1 cellular context compared by ENCODE assay signal in the genomic region with DNA sequence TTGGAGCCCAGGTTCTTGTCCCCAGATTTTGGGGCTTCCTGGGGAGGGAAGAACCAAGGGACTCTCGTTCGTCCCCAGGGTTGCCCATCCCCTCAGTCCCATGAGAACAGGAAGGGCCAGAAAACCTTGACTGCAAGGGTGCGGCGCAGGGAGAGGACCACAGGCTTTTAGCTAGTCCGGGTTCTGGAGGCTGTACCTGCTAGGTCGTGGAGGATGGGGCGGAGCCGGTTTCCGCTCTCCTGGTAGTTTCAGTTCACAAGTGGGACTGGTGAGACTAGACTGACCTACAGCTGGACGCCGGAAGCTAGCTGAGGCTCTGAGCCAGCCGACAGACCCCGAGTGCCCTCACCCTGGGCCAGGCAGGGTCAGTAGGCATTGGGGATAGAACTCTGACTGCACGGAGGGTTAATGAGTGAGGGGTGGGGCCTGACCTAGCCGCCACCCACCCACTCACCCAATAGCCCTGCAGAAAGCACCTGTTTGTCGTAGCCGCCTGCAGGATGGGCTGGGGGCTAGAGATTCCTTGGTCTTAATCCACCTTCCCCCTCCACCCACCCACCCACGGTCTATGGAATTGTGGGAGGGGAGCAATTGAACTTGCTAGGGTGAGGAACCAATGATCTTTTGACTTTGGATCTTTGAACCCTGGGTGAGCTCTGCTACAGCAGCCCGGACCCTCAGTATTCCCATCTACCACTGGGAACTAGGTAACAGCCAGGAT.
TF ChIP-seq lines count a peak whose summit lies in the region.

No MANE protein-coding gene starts in this region.

TF ChIP-seq in H1, 55 proteins besides CTCF, POLR2A, EP300 and RAD21:
- TF ChIP-seq RNF2 (IDR thresholded peaks at IDR 0.05; ENCODE audit: borderline replicate concordance, low read depth, low read length, missing control alignments, poor library complexity, severe bottlenecking) (no peak), CBX8 (IDR thresholded peaks at IDR 0.05; ENCODE audit: borderline replicate concordance, low read depth, low read length) (no peak), ZNF274 (IDR thresholded peaks at IDR 0.05; ENCODE audit: borderline replicate concordance, extremely low read depth, low read length) (no peak), KDM4A (IDR thresholded peaks at IDR 0.05; ENCODE audit: low read depth, low read length, severe bottlenecking) (peak; percentile 29), BACH1 (IDR thresholded peaks at IDR 0.05; ENCODE audit: low read length) (no peak), HDAC2 (IDR thresholded peaks at IDR 0.05; ENCODE audit: borderline replicate concordance in 1 of 2, low read depth in 2 of 2, low read length in 2 of 2) (0 out of 4 replicates have a peak, but pooled peaks of 1 of the 2 experiments have one; percentile 21), SRF (IDR thresholded peaks at IDR 0.05; ENCODE audit: low read depth, low read length) (no peak), CBX5 (IDR thresholded peaks at IDR 0.05; ENCODE audit: low read depth, low read length) (no peak), SP2 (IDR thresholded peaks at IDR 0.05; ENCODE audit: low read length) (no peak), EGR1 (IDR thresholded peaks at IDR 0.05; ENCODE audit: borderline replicate concordance, low read depth, low read length) (no peak), KDM1A (IDR thresholded peaks at IDR 0.05; ENCODE audit: borderline replicate concordance, low read length) (no peak), SP1 (IDR thresholded peaks at IDR 0.05; ENCODE audit: low read depth, low read length) (no peak), NRF1 (IDR thresholded peaks at IDR 0.05; ENCODE audit: low read depth, low read length) (no peak), TCF12 (IDR thresholded peaks at IDR 0.05; ENCODE audit: low read depth, low read length) (no peak), ASH2L (IDR thresholded peaks at IDR 0.05; ENCODE audit: low read length) (no peak), NANOG (IDR thresholded peaks at IDR 0.05; ENCODE audit: insufficient read depth, low read depth, low read length, poor library complexity, severe bottlenecking) (no peak), POLR2AphosphoS5 (IDR thresholded peaks at IDR 0.05; ENCODE audit: low read depth, low read length) (peak; percentile 78), TBP (IDR thresholded peaks at IDR 0.05; ENCODE audit: low read depth, low read length) (peak; percentile 78), POU5F1 (IDR thresholded peaks at IDR 0.05; ENCODE audit: low read depth, low read length) (no peak), PHF8 (conservative IDR thresholded peaks at IDR 0.05; ENCODE audit: low read depth, low read length) (peak; percentile 21; the same call in 1 of the 2 replicates), CHD1 (IDR thresholded peaks at IDR 0.05; ENCODE audit: low read depth, low read length) (no peak), EZH2 (IDR thresholded peaks at IDR 0.05; ENCODE audit: low read depth, low read length, severe bottlenecking) (no peak), SIN3A (conservative IDR thresholded peaks at IDR 0.05 in 1 of 2, IDR thresholded peaks at IDR 0.05 in 1 of 2; ENCODE audit: low read depth in 1 of 2, low read length in 2 of 2) (0 out of 4 replicates have a peak, but pooled peaks of 1 of the 2 experiments have one; percentile 36), TAF7 (optimal IDR thresholded peaks at IDR 0.05; ENCODE audit: borderline replicate concordance, low read depth, low read length) (no peak), SIX5 (IDR thresholded peaks at IDR 0.05; ENCODE audit: low read depth, low read length) (no peak), JUND (IDR thresholded peaks at IDR 0.05; ENCODE audit: low read length) (no peak), RBBP5 (IDR thresholded peaks at IDR 0.05; ENCODE audit: borderline replicate concordance, low read depth, low read length) (no peak), SUZ12 (IDR thresholded peaks at IDR 0.05; ENCODE audit: low read length) (no peak), CREB1 (IDR thresholded peaks at IDR 0.05) (no peak), TAF1 (IDR thresholded peaks at IDR 0.05; ENCODE audit: low read depth, low read length) (peak; percentile 73), CEBPB (IDR thresholded peaks at IDR 0.05; ENCODE audit: low read depth, low read length) (no peak), BRCA1 (IDR thresholded peaks at IDR 0.05; ENCODE audit: low read depth, low read length) (no peak), CHD2 (IDR thresholded peaks at IDR 0.05; ENCODE audit: low read length) (no peak), YY1 (IDR thresholded peaks at IDR 0.05; ENCODE audit: low read depth, low read length) (no peak), FOSL1 (IDR thresholded peaks at IDR 0.05; ENCODE audit: insufficient read depth, low read depth, low read length) (no peak), SAP30 (IDR thresholded peaks at IDR 0.05; ENCODE audit: insufficient read depth, insufficient replicate concordance, low read length) (peak; percentile 78)
- TF ChIP-seq, protein P1, sequence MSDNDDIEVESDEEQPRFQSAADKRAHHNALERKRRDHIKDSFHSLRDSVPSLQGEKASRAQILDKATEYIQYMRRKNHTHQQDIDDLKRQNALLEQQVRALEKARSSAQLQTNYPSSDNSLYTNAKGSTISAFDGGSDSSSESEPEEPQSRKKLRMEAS (IDR thresholded peaks at IDR 0.05), result peak; percentile 66; the same call in 1 of the 2 replicates
- TF ChIP-seq, protein P2, sequence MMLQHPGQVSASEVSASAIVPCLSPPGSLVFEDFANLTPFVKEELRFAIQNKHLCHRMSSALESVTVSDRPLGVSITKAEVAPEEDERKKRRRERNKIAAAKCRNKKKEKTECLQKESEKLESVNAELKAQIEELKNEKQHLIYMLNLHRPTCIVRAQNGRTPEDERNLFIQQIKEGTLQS (IDR thresholded peaks at IDR 0.05; ENCODE audit: insufficient read depth, low read depth, low read length), result no peak
- TF ChIP-seq, protein P3, sequence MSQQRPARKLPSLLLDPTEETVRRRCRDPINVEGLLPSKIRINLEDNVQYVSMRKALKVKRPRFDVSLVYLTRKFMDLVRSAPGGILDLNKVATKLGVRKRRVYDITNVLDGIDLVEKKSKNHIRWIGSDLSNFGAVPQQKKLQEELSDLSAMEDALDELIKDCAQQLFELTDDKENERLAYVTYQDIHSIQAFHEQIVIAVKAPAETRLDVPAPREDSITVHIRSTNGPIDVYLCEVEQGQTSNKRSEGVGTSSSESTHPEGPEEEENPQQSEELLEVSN (IDR thresholded peaks at IDR 0.05), result no peak
- TF ChIP-seq, protein P4, sequence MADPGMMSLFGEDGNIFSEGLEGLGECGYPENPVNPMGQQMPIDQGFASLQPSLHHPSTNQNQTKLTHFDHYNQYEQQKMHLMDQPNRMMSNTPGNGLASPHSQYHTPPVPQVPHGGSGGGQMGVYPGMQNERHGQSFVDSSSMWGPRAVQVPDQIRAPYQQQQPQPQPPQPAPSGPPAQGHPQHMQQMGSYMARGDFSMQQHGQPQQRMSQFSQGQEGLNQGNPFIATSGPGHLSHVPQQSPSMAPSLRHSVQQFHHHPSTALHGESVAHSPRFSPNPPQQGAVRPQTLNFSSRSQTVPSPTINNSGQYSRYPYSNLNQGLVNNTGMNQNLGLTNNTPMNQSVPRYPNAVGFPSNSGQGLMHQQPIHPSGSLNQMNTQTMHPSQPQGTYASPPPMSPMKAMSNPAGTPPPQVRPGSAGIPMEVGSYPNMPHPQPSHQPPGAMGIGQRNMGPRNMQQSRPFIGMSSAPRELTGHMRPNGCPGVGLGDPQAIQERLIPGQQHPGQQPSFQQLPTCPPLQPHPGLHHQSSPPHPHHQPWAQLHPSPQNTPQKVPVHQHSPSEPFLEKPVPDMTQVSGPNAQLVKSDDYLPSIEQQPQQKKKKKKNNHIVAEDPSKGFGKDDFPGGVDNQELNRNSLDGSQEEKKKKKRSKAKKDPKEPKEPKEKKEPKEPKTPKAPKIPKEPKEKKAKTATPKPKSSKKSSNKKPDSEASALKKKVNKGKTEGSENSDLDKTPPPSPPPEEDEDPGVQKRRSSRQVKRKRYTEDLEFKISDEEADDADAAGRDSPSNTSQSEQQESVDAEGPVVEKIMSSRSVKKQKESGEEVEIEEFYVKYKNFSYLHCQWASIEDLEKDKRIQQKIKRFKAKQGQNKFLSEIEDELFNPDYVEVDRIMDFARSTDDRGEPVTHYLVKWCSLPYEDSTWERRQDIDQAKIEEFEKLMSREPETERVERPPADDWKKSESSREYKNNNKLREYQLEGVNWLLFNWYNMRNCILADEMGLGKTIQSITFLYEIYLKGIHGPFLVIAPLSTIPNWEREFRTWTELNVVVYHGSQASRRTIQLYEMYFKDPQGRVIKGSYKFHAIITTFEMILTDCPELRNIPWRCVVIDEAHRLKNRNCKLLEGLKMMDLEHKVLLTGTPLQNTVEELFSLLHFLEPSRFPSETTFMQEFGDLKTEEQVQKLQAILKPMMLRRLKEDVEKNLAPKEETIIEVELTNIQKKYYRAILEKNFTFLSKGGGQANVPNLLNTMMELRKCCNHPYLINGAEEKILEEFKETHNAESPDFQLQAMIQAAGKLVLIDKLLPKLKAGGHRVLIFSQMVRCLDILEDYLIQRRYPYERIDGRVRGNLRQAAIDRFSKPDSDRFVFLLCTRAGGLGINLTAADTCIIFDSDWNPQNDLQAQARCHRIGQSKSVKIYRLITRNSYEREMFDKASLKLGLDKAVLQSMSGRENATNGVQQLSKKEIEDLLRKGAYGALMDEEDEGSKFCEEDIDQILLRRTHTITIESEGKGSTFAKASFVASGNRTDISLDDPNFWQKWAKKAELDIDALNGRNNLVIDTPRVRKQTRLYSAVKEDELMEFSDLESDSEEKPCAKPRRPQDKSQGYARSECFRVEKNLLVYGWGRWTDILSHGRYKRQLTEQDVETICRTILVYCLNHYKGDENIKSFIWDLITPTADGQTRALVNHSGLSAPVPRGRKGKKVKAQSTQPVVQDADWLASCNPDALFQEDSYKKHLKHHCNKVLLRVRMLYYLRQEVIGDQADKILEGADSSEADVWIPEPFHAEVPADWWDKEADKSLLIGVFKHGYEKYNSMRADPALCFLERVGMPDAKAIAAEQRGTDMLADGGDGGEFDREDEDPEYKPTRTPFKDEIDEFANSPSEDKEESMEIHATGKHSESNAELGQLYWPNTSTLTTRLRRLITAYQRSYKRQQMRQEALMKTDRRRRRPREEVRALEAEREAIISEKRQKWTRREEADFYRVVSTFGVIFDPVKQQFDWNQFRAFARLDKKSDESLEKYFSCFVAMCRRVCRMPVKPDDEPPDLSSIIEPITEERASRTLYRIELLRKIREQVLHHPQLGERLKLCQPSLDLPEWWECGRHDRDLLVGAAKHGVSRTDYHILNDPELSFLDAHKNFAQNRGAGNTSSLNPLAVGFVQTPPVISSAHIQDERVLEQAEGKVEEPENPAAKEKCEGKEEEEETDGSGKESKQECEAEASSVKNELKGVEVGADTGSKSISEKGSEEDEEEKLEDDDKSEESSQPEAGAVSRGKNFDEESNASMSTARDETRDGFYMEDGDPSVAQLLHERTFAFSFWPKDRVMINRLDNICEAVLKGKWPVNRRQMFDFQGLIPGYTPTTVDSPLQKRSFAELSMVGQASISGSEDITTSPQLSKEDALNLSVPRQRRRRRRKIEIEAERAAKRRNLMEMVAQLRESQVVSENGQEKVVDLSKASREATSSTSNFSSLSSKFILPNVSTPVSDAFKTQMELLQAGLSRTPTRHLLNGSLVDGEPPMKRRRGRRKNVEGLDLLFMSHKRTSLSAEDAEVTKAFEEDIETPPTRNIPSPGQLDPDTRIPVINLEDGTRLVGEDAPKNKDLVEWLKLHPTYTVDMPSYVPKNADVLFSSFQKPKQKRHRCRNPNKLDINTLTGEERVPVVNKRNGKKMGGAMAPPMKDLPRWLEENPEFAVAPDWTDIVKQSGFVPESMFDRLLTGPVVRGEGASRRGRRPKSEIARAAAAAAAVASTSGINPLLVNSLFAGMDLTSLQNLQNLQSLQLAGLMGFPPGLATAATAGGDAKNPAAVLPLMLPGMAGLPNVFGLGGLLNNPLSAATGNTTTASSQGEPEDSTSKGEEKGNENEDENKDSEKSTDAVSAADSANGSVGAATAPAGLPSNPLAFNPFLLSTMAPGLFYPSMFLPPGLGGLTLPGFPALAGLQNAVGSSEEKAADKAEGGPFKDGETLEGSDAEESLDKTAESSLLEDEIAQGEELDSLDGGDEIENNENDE (IDR thresholded peaks at IDR 0.05; ENCODE audit: insufficient replicate concordance, low read length), result no peak
